1 cellular context compared by ENCODE assay signal in genomic region chr5:83076742-83077661, GRCh38.
A peak's percentile ranks its signal among the peaks of the same experiment; 100 is the strongest.
TF ChIP-seq lines count a peak whose summit lies in the region.

TSS of gene TMEM167A (minus strand) at chr5:83077394. CDS start at chr5:83077323, 71 bp downstream.
TSS of gene XRCC4 (plus strand) at chr5:83077547. CDS start at chr5:83104920, 27,373 bp downstream.

TF ChIP-seq in GM12878, 131 proteins besides CTCF, POLR2A, EP300 and RAD21 (continued from another document and continues in another):
- TF ChIP-seq PRDM15 (CRISPR knock-in tag; IDR thresholded peaks at IDR 0.05) (no peak), CHD1 (IDR thresholded peaks at IDR 0.05; ENCODE audit: low read depth, low read length) (no peak), DPF2 (IDR thresholded peaks at IDR 0.05) (no peak), ZNF274 (IDR thresholded peaks at IDR 0.05; ENCODE audit: insufficient read depth, insufficient read length) (no peak), E2F4 (IDR thresholded peaks at IDR 0.05; ENCODE audit: low read depth, low read length) (peak; percentile 94), CEBPZ (IDR thresholded peaks at IDR 0.05; ENCODE audit: low read depth, low read length) (peak; percentile 72), CREM (IDR thresholded peaks at IDR 0.05; ENCODE audit: low read depth) (peak; percentile 43), TBL1XR1 (IDR thresholded peaks at IDR 0.05; ENCODE audit: low read depth, low read length) (no peak), RCOR1 (conservative IDR thresholded peaks at IDR 0.05; ENCODE audit: low read depth, low read length) (no peak), TCF12 (IDR thresholded peaks at IDR 0.05; ENCODE audit: low read depth, low read length) (peak; percentile 17; the same call in 1 of the 2 replicates), CHD2 (IDR thresholded peaks at IDR 0.05; ENCODE audit: borderline replicate concordance, low read depth, low read length) (peak; percentile 86; the same call in 1 of the 2 replicates), TCF7 (IDR thresholded peaks at IDR 0.05; ENCODE audit: borderline replicate concordance) (no peak; the same call in 1 of the 2 replicates), MAX (IDR thresholded peaks at IDR 0.05; ENCODE audit: low read depth, low read length) (no peak), STAT1 (conservative IDR thresholded peaks at IDR 0.05) (peak; percentile 67; the same call in 1 of the 2 replicates), SPI1 (IDR thresholded peaks at IDR 0.05; ENCODE audit: borderline replicate concordance, insufficient read depth, low read depth, low read length) (no peak), EED (IDR thresholded peaks at IDR 0.05; ENCODE audit: low read depth) (no peak), STAT3 (IDR thresholded peaks at IDR 0.05; ENCODE audit: low read depth, low read length) (no peak), PAX5 (IDR thresholded peaks at IDR 0.05; ENCODE audit: borderline replicate concordance, low read depth, low read length) (0 out of 2 replicates have a peak, but pooled peaks have one; percentile 26), TAF1 (IDR thresholded peaks at IDR 0.05; ENCODE audit: borderline replicate concordance, low read depth, low read length) (peak; percentile 88), RAD51 (IDR thresholded peaks at IDR 0.05) (0 out of 2 replicates have a peak, but pooled peaks have one; percentile 29), BRCA1 (IDR thresholded peaks at IDR 0.05; ENCODE audit: low read depth, low read length) (no peak), BCL3 (IDR thresholded peaks at IDR 0.05; ENCODE audit: borderline replicate concordance, insufficient read depth, low read depth, low read length, poor library complexity, severe bottlenecking) (no peak), HCFC1 (IDR thresholded peaks at IDR 0.05; ENCODE audit: low read length) (peak; percentile 52), ELK1 (IDR thresholded peaks at IDR 0.05; ENCODE audit: low read depth, low read length) (peak; percentile 97), USF2 (IDR thresholded peaks at IDR 0.05; ENCODE audit: borderline replicate concordance, low read depth, low read length) (no peak; the same call in 1 of the 2 replicates), CBX3 (IDR thresholded peaks at IDR 0.05; ENCODE audit: borderline replicate concordance, low read depth) (no peak), ZZZ3 (IDR thresholded peaks at IDR 0.05; ENCODE audit: control insufficient read depth, insufficient read length, low read depth) (no peak), ATF2 (IDR thresholded peaks at IDR 0.05; ENCODE audit: low read length) (no peak), ZNF217 (IDR thresholded peaks at IDR 0.05) (no peak), SREBF2 (IDR thresholded peaks at IDR 0.05; ENCODE audit: low read length) (no peak), CREB1 (IDR thresholded peaks at IDR 0.05; ENCODE audit: low read depth) (peak; percentile 88), PKNOX1 (IDR thresholded peaks at IDR 0.05) (peak; percentile 95), BCL11A (IDR thresholded peaks at IDR 0.05; ENCODE audit: low read depth, low read length) (no peak), ETV6 (conservative IDR thresholded peaks at IDR 0.05 in 1 of 2, IDR thresholded peaks at IDR 0.05 in 1 of 2; ENCODE audit: borderline replicate concordance in 1 of 2, low read depth in 1 of 2) (no peak; a peak in 1 of 4 replicates), ZNF384 (IDR thresholded peaks at IDR 0.05; ENCODE audit: borderline replicate concordance, low read depth, low read length) (peak; percentile 78), HDAC2 (IDR thresholded peaks at IDR 0.05) (no peak), KDM1A (IDR thresholded peaks at IDR 0.05; ENCODE audit: borderline replicate concordance) (no peak), MXI1 (IDR thresholded peaks at IDR 0.05; ENCODE audit: low read depth, low read length) (peak; percentile 25), ZNF687 (IDR thresholded peaks at IDR 0.05) (0 out of 2 replicates have a peak, but pooled peaks have one; percentile 33), RFX5 (IDR thresholded peaks at IDR 0.05; ENCODE audit: low read depth, low read length) (no peak; the same call in 1 of the 2 replicates), EGR1 (IDR thresholded peaks at IDR 0.05; ENCODE audit: borderline replicate concordance in 1 of 2, low read depth in 2 of 2, low read length in 2 of 2) (0 out of 3 replicates have a peak, but pooled peaks of 1 of the 2 experiments have one; percentile 15), CHD4 (IDR thresholded peaks at IDR 0.05) (no peak), SRF (IDR thresholded peaks at IDR 0.05; ENCODE audit: low read depth in 2 of 2, low read length in 2 of 2) (no peak; a peak in 1 of 4 replicates)
